In genomic region chr3:101842935-101843330, GRCh38 we compare ENCODE assay signal across 19 cellular contexts. TPM values are rescaled to one million over a fixed set of nuclear protein-coding genes. Genes with fewer than 3 reads are reported as not detected.
A peak's percentile ranks its signal among the peaks of the same experiment; 100 is the strongest.
DNase-seq lines count a peak whose midpoint lies in the region; ATAC-seq, FAIRE-seq and TF ChIP-seq lines count a peak whose summit lies in the region.
"Had no signal": no experiment of that assay in that cellular context is flagged by ENCODE, and none has a peak within 500 bp of the region (broad histone marks: within the 10 kb centered on the region; RNA-seq: fewer than 3 reads in every experiment).

No MANE protein-coding gene starts in this region.

- H3K4ac ChIP-seq in mesenchymal stem cell (ENCODE audit: low read depth in 1 of 2, low read length in 2 of 2) = no peak overlapping the region

- H3K9me3 Mint-ChIP-seq in astrocyte (ENCODE audit: unreplicated experiment) = no peaks in the 10 kb centered on the region

- H2BK15ac ChIP-seq in mesenchymal stem cell (ENCODE audit: low read depth, poor library complexity, severe bottlenecking) = no peak overlapping the region

- H3F3A ChIP-seq in DOHH2 (ENCODE audit: control insufficient read depth, insufficient read depth) = peaks cover 6% of the 10 kb centered on the region; the same call in 1 of the 2 replicates

- TF ChIP-seq CTCF in DOHH2 (IDR thresholded peaks at IDR 0.05; ENCODE audit: low read depth, low read length, poor library complexity, severe bottlenecking) (no peak), astrocyte (IDR thresholded peaks at IDR 0.05; ENCODE audit: insufficient read depth, low read depth, low read length) (no peak)

- H3K9ac ChIP-seq in HUES48 (ENCODE audit: low read depth, low read length) = no peak overlapping the region
- no peak overlapping the region for H3K9ac ChIP-seq in astrocyte (ENCODE audit: low read length)
- H3K9ac ChIP-seq in mesenchymal stem cell (ENCODE audit: low read length) = no peak overlapping the region

- H3K4me1 ChIP-seq in DOHH2 (ENCODE audit: control insufficient read depth, low read length) (peaks cover 76% of the 10 kb centered on the region), HUES48 (ENCODE audit: control insufficient read depth, insufficient read depth, low read length) (peaks cover 38% of the 10 kb centered on the region), astrocyte (ENCODE audit: insufficient read depth, low read length) (peaks cover 8% of the 10 kb centered on the region), mesenchymal stem cell (ENCODE audit: control insufficient read depth, insufficient read depth, low read depth, low read length) (peaks cover 9% of the 10 kb centered on the region)

- H3K9me3 ChIP-seq in DOHH2 (ENCODE audit: control insufficient read depth, insufficient read depth, low read length) = peaks cover 2% of the 10 kb centered on the region; the same call in 1 of the 2 replicates
- H3K9me3 ChIP-seq in HUES48 (ENCODE audit: control insufficient read depth, insufficient read depth, low read length) = no peaks in the 10 kb centered on the region
- no peaks in the 10 kb centered on the region for H3K9me3 ChIP-seq in astrocyte (ENCODE audit: insufficient read depth, low read depth, low read length)
- no peaks in the 10 kb centered on the region for H3K9me3 ChIP-seq in mesenchymal stem cell (ENCODE audit: control insufficient read depth, low read length)

- H3K79me1 ChIP-seq in mesenchymal stem cell (replicated peaks; ENCODE audit: low read length, poor library complexity, severe bottlenecking) = peaks cover 20% of the 10 kb centered on the region

- H3K4me2 ChIP-seq in DOHH2 (ENCODE audit: low read length) = peak overlapping the region; percentile 55
- H3K4me2 ChIP-seq in astrocyte (ENCODE audit: low read length) = no peak overlapping the region
- no peak overlapping the region for H3K4me2 ChIP-seq in mesenchymal stem cell (ENCODE audit: low read length, poor library complexity, severe bottlenecking)

- H3K27me3 ChIP-seq in DOHH2 (ENCODE audit: control insufficient read depth, low read length) = no peaks in the 10 kb centered on the region
- H3K27me3 ChIP-seq in HUES48 (ENCODE audit: control insufficient read depth, insufficient read depth, low read length) = no peaks in the 10 kb centered on the region
- no peaks in the 10 kb centered on the region for H3K27me3 ChIP-seq in astrocyte (ENCODE audit: insufficient read depth, low read length)
- no peaks in the 10 kb centered on the region for H3K27me3 ChIP-seq in mesenchymal stem cell (ENCODE audit: control insufficient read depth in 1 of 2, insufficient read depth in 1 of 2, low read length in 2 of 2)

- no peak overlapping the region for H3K18ac ChIP-seq in mesenchymal stem cell (ENCODE audit: low read depth in 1 of 2, low read length in 2 of 2)

- no peak overlapping the region for H4K8ac ChIP-seq in mesenchymal stem cell (ENCODE audit: low read length)

- WGBS in mesenchymal stem cell = no CpG with 5 or more reads among the region's 3 CpGs

- H4K20me1 ChIP-seq in DOHH2 (ENCODE audit: control insufficient read depth, insufficient read depth, low read depth, low read length) = no peaks in the 10 kb centered on the region
- no peaks in the 10 kb centered on the region for H4K20me1 ChIP-seq in astrocyte (ENCODE audit: insufficient read depth, low read length)

- H3K27ac ChIP-seq in DOHH2 (ENCODE audit: low read depth, low read length) = peak overlapping the region; percentile 53
- H3K27ac ChIP-seq in HUES48 (ENCODE audit: low read depth, low read length) = peak overlapping the region; percentile 29
- no peak overlapping the region for H3K27ac ChIP-seq in astrocyte (ENCODE audit: low read depth, low read length)
- H3K27ac ChIP-seq in mesenchymal stem cell (ENCODE audit: low read length, poor library complexity, severe bottlenecking) = peak overlapping the region; percentile 65
- H3K27ac ChIP-seq: SK-N-MC had no signal

- no peaks in the 10 kb centered on the region for H3K36me3 Mint-ChIP-seq in astrocyte (ENCODE audit: low read depth, unreplicated experiment)

- H3K36me3 ChIP-seq in DOHH2 (ENCODE audit: control insufficient read depth, low read length) = peaks cover 51% of the 10 kb centered on the region
- H3K36me3 ChIP-seq in HUES48 (ENCODE audit: control insufficient read depth, insufficient read depth, low read length) = no peaks in the 10 kb centered on the region
- H3K36me3 ChIP-seq in astrocyte (ENCODE audit: insufficient read depth, low read length) = no peaks in the 10 kb centered on the region
- no peaks in the 10 kb centered on the region for H3K36me3 ChIP-seq in mesenchymal stem cell (ENCODE audit: control insufficient read depth in 1 of 2, insufficient read depth in 2 of 2, low read depth in 1 of 2, low read length in 2 of 2)

- no peak overlapping the region for H3K4me3 Mint-ChIP-seq in astrocyte (ENCODE audit: unreplicated experiment)
- H3K4me3 Mint-ChIP-seq: CD4-positive, alpha-beta T cell had no signal

- DNase-seq in astrocyte (ENCODE audit: low read depth) (no peak), mesenchymal stem cell (no peak), activated T-cell treated with anti-CD3 and anti-CD28 coated beads for 4 hours (no peak), DMS79 treated with DMSO at 0.1 percent for 48 hours (lab: John Stamatoyannopoulos, UW) (no peak)
- no peak for DNase-seq in stimulated activated CD4-positive, alpha-beta T cell treated with anti-CD3 and anti-CD28 coated beads, Interleukin-12 subunit alpha, Interleukin-12 subunit beta, amount 100 ng/mL, for 4 hours
- DNase-seq: AML-193; CD4-positive, alpha-beta T cell; DND-41; GF-D8; HCEC 1CT; NCI-H1048; NCI-H2227 treated with DMSO at 0.1 percent for 48 hours; NCI-H526 treated with DMSO at 0.1 percent for 48 hours; NK-92 treated with Interleukin-12 subunit alpha and Interleukin-12 subunit beta, amount 100 ng/mL, for 24 hours had no signal

- peak overlapping the region; percentile 68 for H2AK5ac ChIP-seq in mesenchymal stem cell (ENCODE audit: low read length, severe bottlenecking)

- peak overlapping the region; percentile 79 for H3K27ac Mint-ChIP-seq in astrocyte (ENCODE audit: unreplicated experiment)
- H3K27ac Mint-ChIP-seq: CD4-positive, alpha-beta T cell had no signal

- H2BK5ac ChIP-seq in mesenchymal stem cell (ENCODE audit: low read depth, low read length, poor library complexity, severe bottlenecking) = no peak overlapping the region

- no peak overlapping the region for H2AFZ ChIP-seq in astrocyte (ENCODE audit: low read depth, low read length)
- H2AFZ ChIP-seq in mesenchymal stem cell (ENCODE audit: low read depth, low read length) = no peak overlapping the region

- H4K91ac ChIP-seq in mesenchymal stem cell (ENCODE audit: low read length) = no peak overlapping the region

- ATAC-seq in HG03039 (IDR thresholded peaks at IDR 0.05; ENCODE audit: unreplicated experiment) = no peak
- ATAC-seq: K562 had no signal

- H3K14ac ChIP-seq in mesenchymal stem cell (ENCODE audit: low read length in 2 of 2) = no peak overlapping the region

- no peak overlapping the region for H2BK12ac ChIP-seq in mesenchymal stem cell (ENCODE audit: low read length in 2 of 2)

- H3K79me2 ChIP-seq in DOHH2 (ENCODE audit: control insufficient read depth, low read length) (peaks cover 83% of the 10 kb centered on the region), astrocyte (ENCODE audit: insufficient read depth, low read length) (no peaks in the 10 kb centered on the region)

- peaks cover 17% of the 10 kb centered on the region for H3K4me1 Mint-ChIP-seq in astrocyte (ENCODE audit: low read depth, unreplicated experiment)

- H3K23ac ChIP-seq in mesenchymal stem cell (ENCODE audit: low read length in 2 of 2) = no peak overlapping the region

- H3K4me3 ChIP-seq in DOHH2 (ENCODE audit: low read length) (peak overlapping the region; percentile 34), HUES48 (ENCODE audit: low read depth, low read length) (no peak overlapping the region), astrocyte (ENCODE audit: insufficient read depth, low read depth, low read length) (no peak overlapping the region), mesenchymal stem cell (ENCODE audit: insufficient read depth in 1 of 2, low read depth in 1 of 2, low read length in 2 of 2) (no peak overlapping the region)
- H3K4me3 ChIP-seq: K562, SK-N-MC had no signal

- H3K27me3 Mint-ChIP-seq in astrocyte (ENCODE audit: low read depth, unreplicated experiment) = no peaks in the 10 kb centered on the region
- H3K27me3 Mint-ChIP-seq: CD4-positive, alpha-beta T cell had no signal

- H2BK120ac ChIP-seq in mesenchymal stem cell (ENCODE audit: low read depth, low read length) = no peak overlapping the region

- H3K9me2 ChIP-seq in DOHH2 (replicated peaks; ENCODE audit: control insufficient read depth, low read length) = no peaks in the 10 kb centered on the region

- no peak for FAIRE-seq in astrocyte (lab: Jason Lieb, UNC)
- FAIRE-seq: K562 had no signal

RNA-seq across cellular contexts. Expression of gene NFKBIZ, which starts 6.4 kb away (rescaled TPM):
- total RNA-seq in astrocyte = 30.6 and 39.6 TPM in 2 replicates
- polyA plus RNA-seq in mesenchymal stem cell (2013, experiment 1 of 2) = 44.7 TPM
- 39.9 TPM for polyA plus RNA-seq in mesenchymal stem cell (2013, experiment 2 of 2)
